ENCODE assay signal across 8 cellular contexts in the genomic region with DNA sequence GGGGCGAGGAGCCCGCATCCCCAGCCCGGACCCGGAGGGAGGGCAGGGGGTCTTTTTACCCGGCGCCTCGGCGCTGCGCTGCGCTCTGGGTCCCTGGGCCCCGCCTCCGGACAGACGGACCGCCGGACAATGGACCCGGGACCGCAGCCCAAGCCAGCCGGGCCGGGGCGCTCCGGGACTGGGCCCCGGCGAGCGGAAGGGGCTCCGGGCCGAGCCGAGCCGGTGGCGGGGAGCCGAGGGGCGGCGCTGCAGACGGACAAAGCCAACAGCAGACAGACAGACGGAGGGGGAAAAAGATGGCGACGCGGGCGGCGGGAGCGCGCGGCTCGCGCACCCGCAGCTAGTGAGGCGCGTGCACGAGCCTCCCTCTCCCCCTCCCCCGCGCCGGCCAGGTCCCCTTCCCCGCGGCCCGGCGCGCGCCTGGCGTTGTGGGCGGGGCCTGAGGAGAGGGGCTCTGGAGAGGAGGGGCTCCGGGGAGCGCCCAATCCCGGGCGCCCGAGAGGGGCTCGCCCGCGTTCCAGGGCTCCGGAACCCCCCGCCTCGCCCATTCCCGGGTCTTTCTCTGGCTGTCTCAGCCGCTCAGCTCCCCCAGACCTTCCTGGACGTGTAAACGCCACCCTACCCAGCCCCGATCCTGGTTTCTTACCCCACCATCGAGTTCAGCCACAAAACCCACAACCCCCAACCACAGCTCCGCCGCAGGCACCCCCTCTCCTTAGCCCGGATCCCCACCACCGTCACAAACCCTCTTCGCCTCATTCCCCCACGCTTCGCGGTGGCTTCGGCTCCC. TPM values are rescaled to one million over a fixed set of nuclear protein-coding genes. Genes with fewer than 3 reads are reported as not detected.
A peak's percentile ranks its signal among the peaks of the same experiment; 100 is the strongest.
DNase-seq lines count a peak whose midpoint lies in the region; ATAC-seq and TF ChIP-seq lines count a peak whose summit lies in the region.

A gene with protein sequence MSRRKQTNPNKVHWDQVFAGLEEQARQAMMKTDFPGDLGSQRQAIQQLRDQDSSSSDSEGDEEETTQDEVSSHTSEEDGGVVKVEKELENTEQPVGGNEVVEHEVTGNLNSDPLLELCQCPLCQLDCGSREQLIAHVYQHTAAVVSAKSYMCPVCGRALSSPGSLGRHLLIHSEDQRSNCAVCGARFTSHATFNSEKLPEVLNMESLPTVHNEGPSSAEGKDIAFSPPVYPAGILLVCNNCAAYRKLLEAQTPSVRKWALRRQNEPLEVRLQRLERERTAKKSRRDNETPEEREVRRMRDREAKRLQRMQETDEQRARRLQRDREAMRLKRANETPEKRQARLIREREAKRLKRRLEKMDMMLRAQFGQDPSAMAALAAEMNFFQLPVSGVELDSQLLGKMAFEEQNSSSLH (minus strand): TSS at position 334 of the 790 bp plus-strand sequence. CDS start 4,236 bp downstream, outside the sequence.

- DNase-seq in AG08395 (ENCODE audit: low spot score) (peak; percentile 86), NCI-H524 (lab: John Stamatoyannopoulos, UW) (peak; percentile 77 to 89), lower leg skin (ENCODE audit: low spot score in 2 of 2) (peak; percentile 52 to 94)
- DNase-seq in activated CD4-positive, alpha-beta T cell treated with anti-CD3 and anti-CD28 coated beads, Interleukin-2, amount 50 U/mL, for 48 hours: peak; percentile 72 to 78
- peak; percentile 63 to 68 for DNase-seq in stimulated activated CD4-positive, alpha-beta T cell treated with anti-CD3 and anti-CD28 coated beads, Interleukin-4, amount 100 ng/mL, for 48 hours (ENCODE audit: low read depth in 2 of 2)

- peaks cover 0 to 9% of the 10 kb centered on the region in 2 donors for H3K36me3 ChIP-seq in duodenal mucosa (ENCODE audit: control insufficient read depth in 1 of 2, insufficient read depth in 2 of 2, low read length in 2 of 2)

- ATAC-seq in GM18873 (IDR thresholded peaks at IDR 0.05; ENCODE audit: low FRiP score, unreplicated experiment) (peak; percentile 41), HG03135 (IDR thresholded peaks at IDR 0.05; ENCODE audit: unreplicated experiment) (peak; percentile 40)

- no peaks in the 10 kb centered on the region for H3K27me3 ChIP-seq in duodenal mucosa (ENCODE audit: control insufficient read depth in 1 of 2, insufficient read depth in 2 of 2, low read length in 2 of 2)

- 1 to 2% methylated on average over 29 to 50 of the region's 85 CpGs for WGBS in lower leg skin, 2 donors

- H3K4me1 ChIP-seq in duodenal mucosa (ENCODE audit: control insufficient read depth in 1 of 2, insufficient read depth in 2 of 2, low read length in 2 of 2): peaks cover 8 to 14% of the 10 kb centered on the region in 2 donors

- peak within 1 kb of the TSS; percentile 83 to 90 for H3K9ac ChIP-seq in duodenal mucosa (ENCODE audit: low read depth in 1 of 2, low read length in 2 of 2)

- TF ChIP-seq CTCF in lower leg skin (IDR thresholded peaks at IDR 0.05): no peak

- intact Hi-C loops in lower leg skin (cut with DNase I; ENCODE audit: low total_unique reads): loop anchor here (10.0 kb wide), 1 partner anchor 79 kb away; a partner anchor contains a TSS

- no peak for TF ChIP-seq POLR2A in lower leg skin (IDR thresholded peaks at IDR 0.05)

- H3K9me3 ChIP-seq in duodenal mucosa (ENCODE audit: control insufficient read depth in 1 of 2, low read length in 2 of 2): no peaks in the 10 kb centered on the region

- peak within 1 kb of the TSS; percentile 62 for H3K27ac ChIP-seq in duodenal mucosa (ENCODE audit: low read depth, low read length)

- peak within 1 kb of the TSS; percentile 67 to 91 for H3K4me3 ChIP-seq in duodenal mucosa (ENCODE audit: low read depth in 1 of 2, low read length in 2 of 2)
- H3K4me3 ChIP-seq in lower leg skin (ENCODE audit: low read depth, poor library complexity, severe bottlenecking): peak within 1 kb of the TSS; percentile 98

RNA-seq across cellular contexts. Expression of the gene that starts here (rescaled TPM):
- total RNA-seq in lower leg skin: 10 to 100 TPM; 13.6 to 21.0 (median 17.2) TPM

Comparison
In these comparisons a context has a peak if more than half of its experiments do, and no peak if none do; other contexts are left out.
1. Peak in every context shown above with its lines: DNase-seq, ATAC-seq, H3K4me3 ChIP-seq and H3K27ac ChIP-seq.